ENCODE assay signal across 15 cellular contexts in the genomic region with DNA sequence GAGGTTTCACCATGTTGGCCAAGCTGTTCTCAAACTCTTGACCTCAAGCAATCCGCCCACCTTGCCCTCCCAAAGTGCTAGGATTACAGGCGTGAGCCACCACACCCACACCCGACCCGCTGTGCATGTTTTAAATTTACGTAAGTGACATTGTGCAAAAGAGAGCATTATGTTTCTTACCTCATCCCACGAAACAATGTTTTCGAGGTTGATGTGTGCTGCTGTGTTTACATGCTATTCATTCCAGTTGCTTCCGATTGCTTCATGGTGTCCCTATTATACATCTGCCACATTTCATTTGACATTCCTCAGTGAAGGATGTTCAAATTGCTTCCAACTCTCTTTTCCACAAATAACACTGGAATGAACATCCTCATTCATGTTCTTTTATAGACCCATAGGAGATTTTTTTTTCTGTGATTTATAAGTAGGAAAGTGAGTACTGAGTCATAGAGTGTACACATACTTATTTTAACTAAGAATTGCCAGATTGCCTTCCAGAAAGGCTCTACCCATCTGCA.
DNase-seq lines count a peak whose midpoint lies in the region; ATAC-seq and TF ChIP-seq lines count a peak whose summit lies in the region.
"Had no signal": no experiment of that assay in that cellular context is flagged by ENCODE, and none has a peak within 500 bp of the region (broad histone marks: within the 10 kb centered on the region; RNA-seq: fewer than 3 reads in every experiment).

No MANE protein-coding gene starts in this region.

- intact Hi-C loops in MCF 10A (cut with micrococcal nuclease) = loop anchor here (1.0 to 10.0 kb wide), 3 partner anchors 98 to 403 kb away; no protein-coding TSS in a partner anchor
- intact Hi-C loops in breast epithelium (cut with DNase I; ENCODE audit: low total_unique reads) = no loop called here
- intact Hi-C loops in upper lobe of right lung (cut with DNase I) = no loop called here

- no peak for TF ChIP-seq POLR2A in breast epithelium (IDR thresholded peaks at IDR 0.05)

- H3K27me3 ChIP-seq in breast epithelium (no peaks in the 10 kb centered on the region), kidney epithelial cell (ENCODE audit: control insufficient read depth, insufficient read depth, low read length) (no peaks in the 10 kb centered on the region), upper lobe of right lung (no peaks in the 10 kb centered on the region)
- H3K27me3 ChIP-seq: thyroid gland had no signal

- H3K4me1 ChIP-seq in breast epithelium (no peaks in the 10 kb centered on the region), upper lobe of right lung (peaks cover 6% of the 10 kb centered on the region)
- H3K4me1 ChIP-seq: thyroid gland had no signal

- DNase-seq in MCF 10A (ENCODE audit: unreplicated experiment) = peak; percentile 88
- no peak for DNase-seq in breast epithelium (ENCODE audit: low spot score in 2 of 2)
- peak; percentile 100 for DNase-seq in amniotic epithelial cell (ENCODE audit: low read depth)
- peak; percentile 25 for DNase-seq in kidney epithelial cell (ENCODE audit: low read depth)
- DNase-seq in upper lobe of right lung = peak; percentile 74
- DNase-seq in DMS 273 treated with DMSO at 0.1 percent for 48 hours (lab: John Stamatoyannopoulos, UW) = no peak
- DNase-seq: activated T-cell treated with anti-CD3 and anti-CD28 coated beads, Interleukin-2, amount 50 U/mL, for 24 hours; AML-193; effector memory CD4-positive, alpha-beta T cell; NCI-H187 treated with DMSO at 0.1 percent for 48 hours; T-cell; thyroid gland had no signal

- H3K9me3 ChIP-seq in breast epithelium = no peaks in the 10 kb centered on the region
- H3K9me3 ChIP-seq in upper lobe of right lung = no peaks in the 10 kb centered on the region
- H3K9me3 ChIP-seq: thyroid gland had no signal

- no peak overlapping the region for H3K27ac ChIP-seq in breast epithelium
- no peak overlapping the region for H3K27ac ChIP-seq in upper lobe of right lung
- H3K27ac ChIP-seq: thyroid gland had no signal

- TF ChIP-seq CTCF in MCF 10A (IDR thresholded peaks at IDR 0.05; ENCODE audit: unreplicated experiment) (no peak), breast epithelium (IDR thresholded peaks at IDR 0.05) (no peak), kidney epithelial cell (IDR thresholded peaks at IDR 0.05; ENCODE audit: insufficient read depth, low read length, poor library complexity, severe bottlenecking) (no peak), upper lobe of right lung (IDR thresholded peaks at IDR 0.05) (no peak)

- no peaks in the 10 kb centered on the region for H3K27me3 Mint-ChIP-seq in MCF 10A (ENCODE audit: insufficient read depth, unreplicated experiment)

- H3K36me3 Mint-ChIP-seq in MCF 10A (ENCODE audit: insufficient read depth, unreplicated experiment) = peaks cover 4% of the 10 kb centered on the region
- H3K36me3 Mint-ChIP-seq: T-cell had no signal

- ATAC-seq in upper lobe of right lung = peak; percentile 81
- ATAC-seq in HG02938 (IDR thresholded peaks at IDR 0.05; ENCODE audit: unreplicated experiment) = no peak
- ATAC-seq in HG03159 (IDR thresholded peaks at IDR 0.05; ENCODE audit: unreplicated experiment) = no peak
- ATAC-seq: T-cell had no signal

- peak overlapping the region; percentile 42 for H3K4me3 Mint-ChIP-seq in MCF 10A (ENCODE audit: unreplicated experiment)
- H3K4me3 Mint-ChIP-seq: activated T-cell treated with anti-CD3 and anti-CD28 coated beads, Interleukin-2, amount 50 U/mL, for 24 hours; memory B cell; T-cell had no signal

- CTCF ChIA-PET in MCF 10A (lab: Yijun Ruan, JAX) = interaction anchor here (0.7 kb wide), 1 partner anchor 157 kb away, joined by 3 read pairs; no protein-coding TSS in a partner anchor

- POLR2A ChIA-PET in MCF 10A (lab: Yijun Ruan, JAX) = interaction anchor here (0.6 to 1.0 kb wide), 2 partner anchors 9 to 443 kb away, joined by 3 to 4 read pairs; no protein-coding TSS in a partner anchor

- H3K36me3 ChIP-seq in breast epithelium (no peaks in the 10 kb centered on the region), kidney epithelial cell (ENCODE audit: control insufficient read depth, insufficient read depth, low read length) (no peaks in the 10 kb centered on the region), upper lobe of right lung (no peaks in the 10 kb centered on the region)
- H3K36me3 ChIP-seq: thyroid gland had no signal

- peak overlapping the region; percentile 83 for H3K27ac Mint-ChIP-seq in MCF 10A (ENCODE audit: low read depth, unreplicated experiment)
- H3K27ac Mint-ChIP-seq: activated T-cell treated with anti-CD3 and anti-CD28 coated beads, Interleukin-2, amount 50 U/mL, for 24 hours; memory B cell; T-cell had no signal

- H3K4me3 ChIP-seq in breast epithelium (no peak overlapping the region), kidney epithelial cell (ENCODE audit: low read depth, low read length) (no peak overlapping the region), upper lobe of right lung (no peak overlapping the region)
- H3K4me3 ChIP-seq: thyroid gland had no signal

- H3K4me1 Mint-ChIP-seq in MCF 10A (ENCODE audit: insufficient read depth, unreplicated experiment) = peaks cover 15% of the 10 kb centered on the region
- H3K4me1 Mint-ChIP-seq: T-cell had no signal

- H3K9me3 Mint-ChIP-seq in MCF 10A (ENCODE audit: unreplicated experiment) = no peaks in the 10 kb centered on the region
- H3K9me3 Mint-ChIP-seq: activated T-cell treated with anti-CD3 and anti-CD28 coated beads, Interleukin-2, amount 50 U/mL, for 24 hours; memory B cell; T-cell had no signal

- TSS peak; percentile 98 for BruUV-seq in MCF 10A (replicated peaks; lab: Mats Ljungman, UMichigan)

Comparison
In these comparisons a context has a peak if more than half of its experiments do, and no peak if none do; other contexts are left out.
1. DNase-seq: peak in MCF 10A (single experiment), amniotic epithelial cell (single experiment), kidney epithelial cell (single experiment) and upper lobe of right lung (single experiment); none in breast epithelium (0 of 2) and DMS 273 treated with DMSO at 0.1 percent for 48 hours (single experiment).